Comparison of ENCODE assay signal across 10 cellular contexts in genomic region chr1:237677979-237678378, GRCh38.
DNase-seq lines count a peak whose midpoint lies in the region; ATAC-seq and TF ChIP-seq lines count a peak whose summit lies in the region.
"Had no signal": no experiment of that assay in that cellular context is flagged by ENCODE, and none has a peak within 500 bp of the region (broad histone marks: within the 10 kb centered on the region; RNA-seq: fewer than 3 reads in every experiment).

No MANE protein-coding gene starts in this region.

- H3K27ac ChIP-seq in left ventricle myocardium inferior (replicated peaks) (peak overlapping the region; percentile 34), right atrium auricular region (peak overlapping the region in 1 of 2 donors; percentile 49), hepatocyte (no peak overlapping the region)

- no peak for DNase-seq in left ventricle myocardium inferior
- no peak for DNase-seq in right atrium auricular region (ENCODE audit: low spot score)
- DNase-seq in SK-N-DZ (ENCODE audit: low spot score) = peak; percentile 13
- DNase-seq in hepatocyte (ENCODE audit: low spot score) = peak; percentile 20
- no peak for DNase-seq in DMS79 (lab: John Stamatoyannopoulos, UW)
- DNase-seq: CD8-positive, alpha-beta T cell had no signal

- H3K4me2 ChIP-seq in hepatocyte = peak overlapping the region; percentile 34

- ATAC-seq in GM18858 (IDR thresholded peaks at IDR 0.05; ENCODE audit: unreplicated experiment) (no peak), GM21360 (IDR thresholded peaks at IDR 0.05; ENCODE audit: unreplicated experiment) (no peak)
- no peak for ATAC-seq in activated T-helper 17 cell treated with anti-CD3 and anti-CD28 coated beads, Interleukin-2, amount 50 U/mL, for 72 hours (replicated peaks)
- ATAC-seq: CD8-positive, alpha-beta T cell; WTC11 had no signal

- no peak overlapping the region for H3K4me3 Mint-ChIP-seq in activated T-helper 17 cell treated with anti-CD3 and anti-CD28 coated beads, Interleukin-2, amount 50 U/mL, for 72 hours
- H3K4me3 Mint-ChIP-seq: CD8-positive, alpha-beta T cell; WTC11 had no signal

- H3K4me3 ChIP-seq in left ventricle myocardium inferior = no peak overlapping the region
- no peak overlapping the region for H3K4me3 ChIP-seq in right atrium auricular region
- H3K4me3 ChIP-seq in hepatocyte = no peak overlapping the region

- H3K27me3 ChIP-seq in left ventricle myocardium inferior (ENCODE audit: low read depth) (no peaks in the 10 kb centered on the region), right atrium auricular region (no peaks in the 10 kb centered on the region), hepatocyte (no peaks in the 10 kb centered on the region)

- H4K20me1 ChIP-seq in hepatocyte (ENCODE audit: insufficient read depth, poor library complexity, severe bottlenecking) = no peaks in the 10 kb centered on the region

- no peaks in the 10 kb centered on the region for H3K79me2 ChIP-seq in hepatocyte

- H3K27ac Mint-ChIP-seq in activated T-helper 17 cell treated with anti-CD3 and anti-CD28 coated beads, Interleukin-2, amount 50 U/mL, for 72 hours = no peak overlapping the region
- H3K27ac Mint-ChIP-seq: CD8-positive, alpha-beta T cell; WTC11 had no signal

- no peaks in the 10 kb centered on the region for H3K9me3 Mint-ChIP-seq in activated T-helper 17 cell treated with anti-CD3 and anti-CD28 coated beads, Interleukin-2, amount 50 U/mL, for 72 hours
- H3K9me3 Mint-ChIP-seq: WTC11 had no signal

- H3K9me3 ChIP-seq in left ventricle myocardium inferior (replicated peaks) (no peaks in the 10 kb centered on the region), right atrium auricular region (no peaks in the 10 kb centered on the region), hepatocyte (ENCODE audit: low read depth) (no peaks in the 10 kb centered on the region)

- no peaks in the 10 kb centered on the region for H3K4me1 Mint-ChIP-seq in activated T-helper 17 cell treated with anti-CD3 and anti-CD28 coated beads, Interleukin-2, amount 50 U/mL, for 72 hours

- H3K4me1 ChIP-seq in left ventricle myocardium inferior (peaks cover 79% of the 10 kb centered on the region), right atrium auricular region (peaks cover 0 to 3% of the 10 kb centered on the region in 2 donors), hepatocyte (ENCODE audit: insufficient read depth) (no peaks in the 10 kb centered on the region)

- intact Hi-C loops in left ventricle myocardium inferior (cut with micrococcal nuclease) = no loop called here

- H3K36me3 Mint-ChIP-seq in activated T-helper 17 cell treated with anti-CD3 and anti-CD28 coated beads, Interleukin-2, amount 50 U/mL, for 72 hours (ENCODE audit: low read depth) = no peaks in the 10 kb centered on the region
- H3K36me3 Mint-ChIP-seq: CD8-positive, alpha-beta T cell; WTC11 had no signal

- TF ChIP-seq CTCF in left ventricle myocardium inferior (IDR thresholded peaks at IDR 0.05; ENCODE audit: borderline replicate concordance) (no peak), right atrium auricular region (IDR thresholded peaks at IDR 0.05) (no peak), hepatocyte (IDR thresholded peaks at IDR 0.05; ENCODE audit: poor library complexity) (peak; percentile 66)

- WGBS in hepatocyte (ENCODE audit: low lambda C conversion rate, missing lambda C conversion rate) = 20% methylated on average over 3 of the region's 3 CpGs

- peaks cover 3% of the 10 kb centered on the region for H3K27me3 Mint-ChIP-seq in activated T-helper 17 cell treated with anti-CD3 and anti-CD28 coated beads, Interleukin-2, amount 50 U/mL, for 72 hours

- H2AFZ ChIP-seq in hepatocyte = no peak overlapping the region

- no peaks in the 10 kb centered on the region for H3K9me2 ChIP-seq in hepatocyte (replicated peaks; ENCODE audit: insufficient read depth)

- peaks cover 43% of the 10 kb centered on the region for H3K36me3 ChIP-seq in left ventricle myocardium inferior
- H3K36me3 ChIP-seq in right atrium auricular region = peaks cover 8% of the 10 kb centered on the region
- no peaks in the 10 kb centered on the region for H3K36me3 ChIP-seq in hepatocyte (replicated peaks; ENCODE audit: insufficient read depth, low read depth)

Comparison
In these comparisons a context has a peak if more than half of its experiments do, and no peak if none do; other contexts are left out.
1. DNase-seq: peak in SK-N-DZ (single experiment) and hepatocyte (single experiment); none in left ventricle myocardium inferior (single experiment), right atrium auricular region (single experiment) and DMS79 (single experiment).